ENCODE assay signal across 8 cellular contexts in the genomic region with DNA sequence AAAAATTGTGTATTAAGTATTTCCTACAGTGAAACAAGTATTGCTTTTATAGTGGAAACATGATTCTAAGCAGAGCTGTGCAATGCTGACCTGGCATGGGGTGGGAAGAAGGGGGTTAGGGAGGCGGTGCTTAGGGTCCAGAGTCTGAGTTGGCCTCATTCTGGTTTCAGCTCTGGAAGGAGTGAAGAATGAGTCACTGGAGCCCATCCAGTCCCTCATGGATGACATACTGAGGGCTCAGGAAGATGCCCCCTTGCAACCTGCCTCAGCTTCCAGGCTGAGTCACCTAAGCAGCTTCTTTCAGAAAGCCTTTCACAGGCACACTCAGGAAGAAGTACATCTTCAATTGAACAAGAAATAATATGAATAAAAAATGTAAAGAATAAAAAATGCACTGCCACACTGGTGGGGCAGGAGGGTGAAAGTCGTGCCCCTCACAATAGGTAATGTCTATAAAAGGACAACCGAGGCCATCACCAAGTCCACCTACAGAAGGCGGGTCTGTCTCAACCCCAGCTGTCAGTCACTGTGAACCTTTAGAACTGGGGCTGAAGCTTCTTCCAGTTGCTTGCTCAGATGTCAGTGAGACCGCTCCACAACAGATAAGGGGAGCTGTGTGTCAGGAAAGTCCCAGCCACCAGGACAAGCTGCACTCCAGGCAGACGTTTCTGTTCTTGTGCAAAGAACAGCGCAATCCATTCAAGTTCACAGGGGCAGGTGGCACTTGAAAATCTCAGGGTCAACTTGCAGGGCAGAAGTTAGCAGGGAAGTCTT. TPM values are rescaled to one million over a fixed set of nuclear protein-coding genes. Genes with fewer than 3 reads are reported as not detected.
DNase-seq lines count a peak whose midpoint lies in the region; ATAC-seq and TF ChIP-seq lines count a peak whose summit lies in the region.
"Not testable (repeated sequence)": the region's sequence is repeated elsewhere in the genome, so short reads cannot be mapped to it uniquely, and the experiment has no call there.

No MANE protein-coding gene starts in this region.

- intact Hi-C loops in activated CD4-positive, alpha-beta T cell treated with anti-CD3 and anti-CD28 coated beads for 36 hours (cut with DNase I, micrococcal nuclease) = loop anchor here in 1 of 2 experiments (5.0 kb wide), 1 partner anchor 201 kb away; no protein-coding TSS in a partner anchor
- intact Hi-C loops in left ventricle myocardium inferior (cut with micrococcal nuclease) = not testable (repeated sequence)

- ATAC-seq in GM23338 = 0 out of 3 replicates have a peak, but pooled peaks have one; percentile 35
- ATAC-seq in activated CD4-positive, alpha-beta T cell treated with anti-CD3 and anti-CD28 coated beads for 36 hours = peak; percentile 51

- H3K4me2 ChIP-seq in GM23338; OCI-LY1 (ENCODE audit: low read length): not testable (repeated sequence)

- peak overlapping the region; percentile 32; the same call in 1 of the 2 replicates for H3K27ac Mint-ChIP-seq in GM23338
- H3K27ac Mint-ChIP-seq in activated CD4-positive, alpha-beta T cell treated with anti-CD3 and anti-CD28 coated beads for 36 hours = not testable (repeated sequence)
- peak overlapping the region; percentile 80 for H3K27ac Mint-ChIP-seq in nephron progenitor cell

- in situ Hi-C loops in astrocyte of the spinal cord (cut with HindIII; ENCODE audit: low sequenced_read_pairs) = not testable (repeated sequence)

- not testable (repeated sequence) for H4K20me1 ChIP-seq in GM23338 (replicated peaks; ENCODE audit: insufficient read depth); OCI-LY1 (ENCODE audit: insufficient read depth, low read length)

- H3K9me3 ChIP-seq in OCI-LY1 (ENCODE audit: low read length); left ventricle myocardium inferior (replicated peaks): not testable (repeated sequence)

- H3K4me1 Mint-ChIP-seq in GM23338 (peaks cover 18% of the 10 kb centered on the region), nephron progenitor cell (peaks cover 39% of the 10 kb centered on the region)
- peaks cover 22% of the 10 kb centered on the region for H3K4me1 Mint-ChIP-seq in activated CD4-positive, alpha-beta T cell treated with anti-CD3 and anti-CD28 coated beads for 36 hours

- H3K36me3 Mint-ChIP-seq in GM23338 (ENCODE audit: low read depth); activated CD4-positive, alpha-beta T cell treated with anti-CD3 and anti-CD28 coated beads for 36 hours (ENCODE audit: low read depth): not testable (repeated sequence)
- peaks cover 17% of the 10 kb centered on the region for H3K36me3 Mint-ChIP-seq in nephron progenitor cell (ENCODE audit: low read depth)

- not testable (repeated sequence) for H3K4me3 Mint-ChIP-seq in GM23338; activated CD4-positive, alpha-beta T cell treated with anti-CD3 and anti-CD28 coated beads for 36 hours; nephron progenitor cell

- POLR2A ChIA-PET in activated CD4-positive, alpha-beta T cell treated with anti-CD3 and anti-CD28 coated beads for 36 hours (lab: Charles Lee) = not testable (repeated sequence)

- not testable (repeated sequence) for H3F3A ChIP-seq in GM23338 (replicated peaks; ENCODE audit: low read depth); OCI-LY1 (ENCODE audit: insufficient read depth, low read length)

- not testable (repeated sequence) for H3K36me3 ChIP-seq in GM23338 (ENCODE audit: insufficient read depth); OCI-LY1 (ENCODE audit: insufficient read depth, low read length); left ventricle myocardium inferior

- H3K27me3 Mint-ChIP-seq in GM23338 (ENCODE audit: insufficient read depth, low read depth, poor library complexity); activated CD4-positive, alpha-beta T cell treated with anti-CD3 and anti-CD28 coated beads for 36 hours: not testable (repeated sequence)
- H3K27me3 Mint-ChIP-seq in nephron progenitor cell (ENCODE audit: low read depth, poor library complexity) = peaks cover 10% of the 10 kb centered on the region

- not testable (repeated sequence) for H3K27ac ChIP-seq in GM23338 (ENCODE audit: low read depth)
- H3K27ac ChIP-seq in OCI-LY1 (ENCODE audit: low read depth, low read length, poor library complexity, severe bottlenecking) = peak overlapping the region; percentile 74
- peak overlapping the region; percentile 58 for H3K27ac ChIP-seq in left ventricle myocardium inferior (replicated peaks)

- H2AFZ ChIP-seq in GM23338; OCI-LY1 (ENCODE audit: low read length): not testable (repeated sequence)

- H3K9me3 Mint-ChIP-seq in GM23338; activated CD4-positive, alpha-beta T cell treated with anti-CD3 and anti-CD28 coated beads for 36 hours (ENCODE audit: low read depth); nephron progenitor cell: not testable (repeated sequence)

- H3K9ac ChIP-seq in OCI-LY1 (ENCODE audit: low read length) = not testable (repeated sequence)

- not testable (repeated sequence) for H3K4me3 ChIP-seq in GM23338; OCI-LY1 (ENCODE audit: low read depth, low read length, poor library complexity, severe bottlenecking); astrocyte of the spinal cord (ENCODE audit: low read depth, low read length); left ventricle myocardium inferior

- H3K9me2 ChIP-seq in GM23338 (ENCODE audit: insufficient read depth); OCI-LY1 (ENCODE audit: low read depth, low read length): not testable (repeated sequence)

- H3K27me3 ChIP-seq in GM23338 (ENCODE audit: insufficient read depth); OCI-LY1 (ENCODE audit: insufficient read depth, low read length); left ventricle myocardium inferior (ENCODE audit: low read depth): not testable (repeated sequence)

- CTCF ChIA-PET in activated CD4-positive, alpha-beta T cell treated with anti-CD3 and anti-CD28 coated beads for 36 hours (lab: Charles Lee) = not testable (repeated sequence)

- DNase-seq in A172 (ENCODE audit: low spot score) (peak; percentile 65), astrocyte of the spinal cord (ENCODE audit: low read depth, low spot score) (peak; percentile 75), fibroblast of gingiva (ENCODE audit: low read depth) (peak; percentile 36)
- not testable (repeated sequence) for DNase-seq in GM23338 (ENCODE audit: low spot score); activated CD4-positive, alpha-beta T cell treated with anti-CD3 and anti-CD28 coated beads for 36 hours; left ventricle myocardium inferior; nephron progenitor cell

- not testable (repeated sequence) for H3K79me2 ChIP-seq in GM23338 (replicated peaks; ENCODE audit: insufficient read depth); OCI-LY1 (ENCODE audit: insufficient read depth, low read length)

- H3K4me1 ChIP-seq in GM23338 (ENCODE audit: insufficient read depth); left ventricle myocardium inferior: not testable (repeated sequence)
- peaks cover 30% of the 10 kb centered on the region for H3K4me1 ChIP-seq in OCI-LY1 (ENCODE audit: insufficient read depth, low read length, severe bottlenecking)

- not testable (repeated sequence) for TF ChIP-seq CTCF in GM23338 (conservative IDR thresholded peaks at IDR 0.05; ENCODE audit: low read depth in 2 of 2); OCI-LY1 (IDR thresholded peaks at IDR 0.05; ENCODE audit: low read length); astrocyte of the spinal cord (IDR thresholded peaks at IDR 0.05; ENCODE audit: low read depth, low read length); left ventricle myocardium inferior (IDR thresholded peaks at IDR 0.05; ENCODE audit: borderline replicate concordance); nephron progenitor cell (IDR thresholded peaks at IDR 0.05)

RNA-seq across cellular contexts. Expression of a gene that starts 20.8 kb away (rescaled TPM):
- 20.9 and 22.3 TPM in 2 replicates for total RNA-seq in A172 (2014; rRNA removed; shearing (Covaris generic))
- total RNA-seq in GM23338 (2014; rRNA removed; shearing (Covaris generic)) = 95.7 and 103 TPM in 2 replicates
- 58.4 and 66.0 TPM in 2 replicates for polyA plus RNA-seq in GM23338 (2016; fragmentation: Nextera tagmentation; extraction: Ambion mirVana)
- total RNA-seq in activated CD4-positive, alpha-beta T cell treated with anti-CD3 and anti-CD28 coated beads for 36 hours = 100 to 1,000 TPM in 1 of 2 experiments, 10 to 100 TPM in 1; 97.0 to 125 TPM
- 5.1 TPM for total RNA-seq in left ventricle myocardium inferior
